9 cellular contexts compared by ENCODE assay signal in genomic region chr6:106145741-106146227, GRCh38. TPM values are rescaled to one million over a fixed set of nuclear protein-coding genes. Genes with fewer than 3 reads are reported as not detected.
DNase-seq lines count a peak whose midpoint lies in the region; ATAC-seq and TF ChIP-seq lines count a peak whose summit lies in the region.
"Had no signal": no experiment of that assay in that cellular context is flagged by ENCODE, and none has a peak within 500 bp of the region (broad histone marks: within the 10 kb centered on the region; RNA-seq: fewer than 3 reads in every experiment).

No MANE protein-coding gene starts in this region.

- 47 to 55% (median 54%) methylated on average over 7 of the region's 7 CpGs for WGBS in psoas muscle, 3 donors

- peak; percentile 36 for ATAC-seq in GM18907 (IDR thresholded peaks at IDR 0.05; ENCODE audit: unreplicated experiment)
- ATAC-seq in GM21723 (IDR thresholded peaks at IDR 0.05; ENCODE audit: unreplicated experiment), result peak; percentile 35
- no peak for ATAC-seq in psoas muscle
- ATAC-seq: heart left ventricle had no signal

- intact Hi-C loops in psoas muscle (cut with DNase I), result no loop called here

- no peak for TF ChIP-seq CTCF in psoas muscle (IDR thresholded peaks at IDR 0.05)

- peaks cover 11% of the 10 kb centered on the region for H3K4me1 ChIP-seq in psoas muscle

- no peaks in the 10 kb centered on the region for H3K27me3 ChIP-seq in psoas muscle (ENCODE audit: insufficient read depth in 3 of 3, low read length in 2 of 3)

- no peaks in the 10 kb centered on the region for H3K9me3 ChIP-seq in psoas muscle
- H3K9me3 ChIP-seq: heart left ventricle had no signal

- H3K36me3 ChIP-seq in psoas muscle (ENCODE audit: insufficient read depth in 1 of 2, low read depth in 1 of 2), result no peaks in the 10 kb centered on the region
- H3K36me3 ChIP-seq: heart left ventricle had no signal

- no peak overlapping the region for H3K4me3 ChIP-seq in psoas muscle
- H3K4me3 ChIP-seq: heart left ventricle had no signal

- DNase-seq in NCI-H1417 treated with DMSO at 0.1 percent for 48 hours (lab: John Stamatoyannopoulos, UW), result peak; percentile 23
- peak; percentile 58 for DNase-seq in iPS-NIHi7 (ENCODE audit: extremely low spot score)
- DNase-seq in DMS 273 (lab: John Stamatoyannopoulos, UW; ENCODE audit: unreplicated experiment), result no peak
- no peak for DNase-seq in psoas muscle
- DNase-seq in NCI-H2196 (lab: John Stamatoyannopoulos, UW; ENCODE audit: unreplicated experiment), result no peak
- DNase-seq: heart left ventricle, occipital lobe had no signal

- no peak overlapping the region for H3K27ac ChIP-seq in psoas muscle
- H3K27ac ChIP-seq: heart left ventricle had no signal

RNA-seq across cellular contexts. Expression of gene PRDM1, which starts 59.6 kb away (rescaled TPM):
- 1 to 10 TPM; 1.3 to 2.0 (median 1.7) TPM for total RNA-seq in psoas muscle
- under 1 TPM; 0.33 to 0.72 (median 0.36) TPM for polyA plus RNA-seq in psoas muscle

Comparison
In these comparisons a context has a peak if more than half of its experiments do, and no peak if none do; other contexts are left out.
1. ATAC-seq: peak in GM18907 (single experiment) and GM21723 (single experiment); none in psoas muscle (0 of 4).
2. DNase-seq: peak in NCI-H1417 treated with DMSO at 0.1 percent for 48 hours (single experiment) and iPS-NIHi7 (single experiment); none in DMS 273 (single experiment), psoas muscle (0 of 2) and NCI-H2196 (single experiment).